In the genomic region with DNA sequence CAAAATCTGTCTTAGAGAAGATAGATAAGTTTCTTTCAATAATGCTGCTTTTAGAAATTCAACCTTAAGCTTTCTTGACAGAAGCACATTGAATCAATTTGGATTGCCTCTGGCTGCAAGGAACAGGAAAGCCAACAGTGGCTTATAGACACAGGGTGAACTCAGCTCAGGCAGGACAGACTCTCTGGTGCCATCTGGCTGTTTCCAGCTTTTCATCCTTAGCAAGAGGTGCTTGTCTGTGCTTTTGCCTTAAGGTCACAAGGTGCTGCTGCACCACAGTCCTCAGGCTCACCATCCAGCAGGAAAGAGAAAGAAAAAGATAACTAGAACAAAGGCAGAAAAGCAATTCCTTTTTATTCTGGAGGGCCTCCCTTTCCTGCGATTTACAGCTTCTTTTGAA, we compare ENCODE assay signal across 8 cellular contexts.
DNase-seq lines count a peak whose midpoint lies in the region; ATAC-seq and TF ChIP-seq lines count a peak whose summit lies in the region.

No MANE protein-coding gene starts in this region.

- peak; percentile 64 for TF ChIP-seq CTCF in foreskin fibroblast (IDR thresholded peaks at IDR 0.05; ENCODE audit: low read depth, low read length)

- no peak overlapping the region for H3K4me3 ChIP-seq in foreskin fibroblast (ENCODE audit: low read depth in 1 of 2, low read length in 2 of 2)

- ATAC-seq in GM19328 (IDR thresholded peaks at IDR 0.05; ENCODE audit: unreplicated experiment) (no peak), HG03175 (IDR thresholded peaks at IDR 0.05; ENCODE audit: unreplicated experiment) (no peak), HG02763 (IDR thresholded peaks at IDR 0.05; ENCODE audit: unreplicated experiment) (no peak)

- DNase-seq in DMS114 treated with DMSO at 0.1 percent for 48 hours (lab: John Stamatoyannopoulos, UW; ENCODE audit: unreplicated experiment): peak; percentile 2
- peak; percentile 65 for DNase-seq in KBM-7
- peak; percentile 82 to 84 for DNase-seq in SHP77 (lab: John Stamatoyannopoulos, UW)
- peak; percentile 20 to 48 for DNase-seq in foreskin fibroblast
- DNase-seq in NK-92 treated with Interleukin-12 subunit alpha and Interleukin-12 subunit beta, amount 100 ng/mL, for 24 hours (lab: John Stamatoyannopoulos, UW): no peak

- in situ Hi-C loops in KBM-7 (cut with MboI; ENCODE audit: low pct_unique_long_range_greater_than_20kb, low sequenced_read_pairs): no loop called here
